In the genomic region with DNA sequence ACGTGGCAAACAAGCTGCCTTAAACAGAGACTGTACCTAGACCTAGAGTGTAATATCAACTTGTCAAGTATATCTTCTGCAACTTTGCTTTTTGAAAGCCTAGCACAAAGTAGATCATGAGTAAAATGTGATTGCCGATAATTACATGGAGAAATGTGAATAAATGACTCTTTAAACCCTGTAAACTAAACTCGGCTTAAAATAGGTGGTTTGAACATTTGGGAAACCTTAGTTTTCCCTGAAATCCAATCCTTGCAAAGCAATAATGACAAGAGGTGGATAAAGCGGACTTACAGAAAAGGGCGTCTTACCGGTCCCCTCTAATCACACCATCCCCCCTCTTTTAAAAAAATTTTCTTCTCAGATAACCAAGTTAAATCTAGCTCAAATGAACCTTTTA, we compare ENCODE assay signal across 8 cellular contexts. TPM values are rescaled to one million over a fixed set of nuclear protein-coding genes. Genes with fewer than 3 reads are reported as not detected.
DNase-seq lines count a peak whose midpoint lies in the region; FAIRE-seq and TF ChIP-seq lines count a peak whose summit lies in the region.

No MANE protein-coding gene starts in this region.

- H3K27ac ChIP-seq in skin epidermis, result peak overlapping the region in 20 of 21 experiments; percentile 76 to 92 (median 88)

- intact Hi-C loops in posterior cingulate gyrus (cut with DNase I), result loop anchor here (5.0 to 10.0 kb wide), 2 partner anchors 70 to 107 kb away; partner anchors contain the start of gene TBR1

- DNase-seq in H7, result no peak
- peak; percentile 4 for DNase-seq in SW480 (ENCODE audit: low spot score)
- peak in 1 of 2 donors; percentile 2 for DNase-seq in foreskin fibroblast
- no peak for DNase-seq in NCI-H2171 (lab: John Stamatoyannopoulos, UW)
- DNase-seq in NCI-H524 treated with DMSO at 0.1 percent for 48 hours (lab: John Stamatoyannopoulos, UW), result no peak
- no peak for DNase-seq in posterior cingulate gyrus
- no peak for DNase-seq in GM12892 (ENCODE audit: insufficient read length)

- FAIRE-seq in GM12892 (lab: Jason Lieb, UNC), result no peak

- H3K4me3 ChIP-seq in H7 (ENCODE audit: insufficient read depth, low read depth, low read length) (peak overlapping the region; percentile 82), foreskin fibroblast (ENCODE audit: low read depth in 1 of 2, low read length in 2 of 2) (peak overlapping the region; percentile 68 to 84), skin epidermis (peak overlapping the region; percentile 55 to 78 (median 71))

- no peaks in the 10 kb centered on the region for H3K36me3 ChIP-seq in H7 (replicated peaks; ENCODE audit: control insufficient read depth, insufficient read depth, low read length)

- H3K27me3 ChIP-seq in H7 (ENCODE audit: control insufficient read depth, insufficient read depth, low read length), result no peaks in the 10 kb centered on the region

- TF ChIP-seq CTCF in foreskin fibroblast (IDR thresholded peaks at IDR 0.05; ENCODE audit: low read depth, low read length), result no peak

- no peak for TF ChIP-seq POLR2A in GM12892 (IDR thresholded peaks at IDR 0.05; ENCODE audit: low read depth, low read length)

RNA-seq across cellular contexts. Expression of gene PSMD14, which starts 0.5 kb away (rescaled TPM):
- total RNA-seq in H7 (2014; rRNA removed; shearing (Covaris generic)), result 104 and 106 TPM in 2 replicates
- 86.4 TPM for polyA plus RNA-seq in GM12892 (2012; ENCODE audit: missing spikeins)
